In the genomic region with DNA sequence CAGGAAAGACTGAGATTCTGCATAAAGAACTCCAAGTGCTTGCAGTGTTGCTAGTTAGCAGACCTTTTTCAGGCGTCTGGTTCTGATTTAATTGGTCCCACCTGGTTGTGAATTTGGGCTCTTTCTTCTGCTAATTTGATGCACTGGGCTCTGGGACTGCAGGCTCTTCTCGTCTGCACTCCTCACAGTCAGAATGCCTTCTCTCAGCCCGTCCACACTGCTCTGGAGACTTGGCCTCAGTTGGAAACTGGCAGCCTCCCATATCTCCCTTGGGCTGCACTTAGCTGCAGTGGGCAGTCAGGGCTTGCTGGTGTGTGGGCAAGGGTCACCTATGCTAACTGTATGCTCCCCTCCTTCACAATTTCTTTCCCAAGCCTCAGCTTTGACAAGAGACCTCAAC, we compare ENCODE assay signal across 20 cellular contexts. TPM values are rescaled to one million over a fixed set of nuclear protein-coding genes. Genes with fewer than 3 reads are reported as not detected.
DNase-seq lines count a peak whose midpoint lies in the region; ATAC-seq, FAIRE-seq and TF ChIP-seq lines count a peak whose summit lies in the region.
"Had no signal": no experiment of that assay in that cellular context is flagged by ENCODE, and none has a peak within 500 bp of the region (broad histone marks: within the 10 kb centered on the region; RNA-seq: fewer than 3 reads in every experiment).

No MANE protein-coding gene starts in this region.

- no peak for TF ChIP-seq POLR2A in A549 (IDR thresholded peaks at IDR 0.05; ENCODE audit: low read length)

- H3K4me3 Mint-ChIP-seq in HFFc6 (peak overlapping the region; percentile 93), brain (peak overlapping the region in 4 of 5 experiments; percentile 51 to 76 (median 66))
- H3K4me3 Mint-ChIP-seq: T-helper 2 cell treated with Interferon-gamma antibody and Interleukin-4, amounts not matched to agents 5 μg/mL and 100 μg/mL, for 36 hours had no signal

- CTCF ChIA-PET in A549 (lab: Yijun Ruan, JAX) = interaction anchor here (1.3 to 7.4 kb wide), 4 partner anchors 22 to 115 kb away, joined by 4 to 50 read pairs (median 26); a partner anchor contains a TSS

- H3K27ac Mint-ChIP-seq in HFFc6 (peak overlapping the region; percentile 30), brain (peak overlapping the region in 1 of 5 experiments; percentile 80)
- H3K27ac Mint-ChIP-seq: activated naive CD4-positive, alpha-beta T cell treated with anti-CD3 and anti-CD28 coated beads, Interleukin-2, amount 50 U/mL, for 72 hours; T-helper 2 cell treated with Interferon-gamma antibody and Interleukin-4, amounts not matched to agents 5 μg/mL and 100 μg/mL, for 36 hours had no signal

- H2BK15ac ChIP-seq in mesendoderm (replicated peaks; ENCODE audit: low read depth) = no peak overlapping the region

- H3K79me1 ChIP-seq in mesendoderm (ENCODE audit: low read length) = peaks cover 4% of the 10 kb centered on the region

- H4K8ac ChIP-seq in mesendoderm (ENCODE audit: low read depth, low read length) = no peak overlapping the region

- peaks cover 47% of the 10 kb centered on the region for H3K4me1 Mint-ChIP-seq in HFFc6 (ENCODE audit: low read depth)
- H3K4me1 Mint-ChIP-seq in brain = peaks cover 28% of the 10 kb centered on the region

- peaks cover 49% of the 10 kb centered on the region for H3K4me1 ChIP-seq in A549
- H3K4me1 ChIP-seq in mesendoderm (ENCODE audit: control insufficient read depth, low read depth, low read length) = peaks cover 13% of the 10 kb centered on the region
- H3K4me1 ChIP-seq: SJCRH30 had no signal

- H3K4me3 ChIP-seq in A549 (peak overlapping the region; percentile 72), mesendoderm (ENCODE audit: low read length) (no peak overlapping the region)
- H3K4me3 ChIP-seq: SJCRH30 had no signal

- H3K4me2 ChIP-seq in A549 (peak overlapping the region; percentile 95), mesendoderm (ENCODE audit: low read length) (no peak overlapping the region)

- peaks cover 3% of the 10 kb centered on the region for H3K27me3 Mint-ChIP-seq in HFFc6 (ENCODE audit: insufficient read depth)
- no peaks in the 10 kb centered on the region for H3K27me3 Mint-ChIP-seq in brain

- TF ChIP-seq EP300 in A549 (IDR thresholded peaks at IDR 0.05) = no peak

- DNase-seq in A549 (ENCODE audit: low read depth in 1 of 2, low spot score in 1 of 2) (no peak), HFFc6 (no peak), mesendoderm (no peak), midbrain (lab: John Stamatoyannopoulos, UW) (no peak), GM19240 (ENCODE audit: insufficient read length, low spot score) (no peak), middle frontal gyrus (ENCODE audit: extremely low spot score, low spot score) (no peak)
- no peak for DNase-seq in activated effector memory CD4-positive, alpha-beta T cell treated with Interleukin-2 at 50 U/mL for 16 hours
- DNase-seq: activated CD4-positive, alpha-beta T cell treated with anti-CD3 and anti-CD28 coated beads for 4 hours; Kasumi-1; NCI-H1417 treated with DMSO at 0.1 percent for 48 hours; SJCRH30; stimulated activated CD4-positive, alpha-beta T cell treated with anti-CD3 and anti-CD28 coated beads, Interleukin-12 subunit alpha, Interleukin-12 subunit beta, amount 100 ng/mL, for 4 hours; stimulated activated naive CD8-positive, alpha-beta T cell treated with anti-CD3 and anti-CD28 coated beads, Interleukin-15, Interleukin-2, amounts not matched to agents 100 U/mL and 50 U/mL, for 24 hours had no signal

- H3K36me3 Mint-ChIP-seq in HFFc6 (ENCODE audit: low read depth) (no peaks in the 10 kb centered on the region), brain (no peaks in the 10 kb centered on the region)
- H3K36me3 Mint-ChIP-seq: activated naive CD4-positive, alpha-beta T cell treated with anti-CD3 and anti-CD28 coated beads, Interleukin-2, amount 50 U/mL, for 72 hours had no signal

- no peak overlapping the region for H4K5ac ChIP-seq in mesendoderm (ENCODE audit: low read length)

- H3K4ac ChIP-seq in mesendoderm (ENCODE audit: low read depth, low read length) = no peak overlapping the region

- H3K36me3 ChIP-seq in mesendoderm (ENCODE audit: control insufficient read depth, insufficient read depth, low read length) = no peaks in the 10 kb centered on the region
- H3K36me3 ChIP-seq: SJCRH30 had no signal

- H3K27ac ChIP-seq in A549 = peak overlapping the region; percentile 84 to 92
- H3K27ac ChIP-seq in mesendoderm (ENCODE audit: low read depth, low read length) = no peak overlapping the region
- H3K27ac ChIP-seq: SJCRH30 had no signal

- no peaks in the 10 kb centered on the region for H3K27me3 ChIP-seq in mesendoderm (ENCODE audit: insufficient read depth, low read length, poor library complexity)

- peak overlapping the region; percentile 0 for H3K56ac ChIP-seq in mesendoderm (ENCODE audit: low read length)

- H3K23ac ChIP-seq in mesendoderm (ENCODE audit: low read length) = no peak overlapping the region

- ATAC-seq in A549 = no peak
- ATAC-seq: activated naive CD4-positive, alpha-beta T cell treated with anti-CD3 and anti-CD28 coated beads, Interleukin-2, amount 50 U/mL, for 72 hours; stimulated activated naive CD8-positive, alpha-beta T cell treated with anti-CD3 and anti-CD28 coated beads, Interleukin-15, Interleukin-2, amounts not matched to agents 100 U/mL and 50 U/mL, for 24 hours had no signal

- H3K9me3 Mint-ChIP-seq in HFFc6 = no peaks in the 10 kb centered on the region
- H3K9me3 Mint-ChIP-seq in brain = peaks cover 0 to 3% (median 0%) of the 10 kb centered on the region in 5 experiments
- H3K9me3 Mint-ChIP-seq: activated naive CD4-positive, alpha-beta T cell treated with anti-CD3 and anti-CD28 coated beads, Interleukin-2, amount 50 U/mL, for 72 hours; T-helper 2 cell treated with Interferon-gamma antibody and Interleukin-4, amounts not matched to agents 5 μg/mL and 100 μg/mL, for 36 hours had no signal

- TF ChIP-seq RAD21 in A549 (conservative IDR thresholded peaks at IDR 0.05 in 1 of 2, IDR thresholded peaks at IDR 0.05 in 1 of 2) = no peak

- no peak for FAIRE-seq in A549 (lab: Jason Lieb, UNC)
- FAIRE-seq: endometrium, islet of Langerhans had no signal

- no peaks in the 10 kb centered on the region for H3K9me3 ChIP-seq in A549
- H3K9me3 ChIP-seq: SJCRH30 had no signal

- no peaks in the 10 kb centered on the region for H3K79me2 ChIP-seq in mesendoderm (ENCODE audit: control insufficient read depth, insufficient read depth, low read length)

- no peak overlapping the region for H2BK120ac ChIP-seq in mesendoderm (ENCODE audit: low read depth, low read length)

- TF ChIP-seq CTCF in A549 (IDR thresholded peaks at IDR 0.05) (no peak), HFFc6 (IDR thresholded peaks at IDR 0.05) (no peak), brain (conservative IDR thresholded peaks at IDR 0.05) (no peak)

- no peak overlapping the region for H2AK5ac ChIP-seq in mesendoderm (ENCODE audit: low read length)

- no peak overlapping the region for H3K9ac ChIP-seq in mesendoderm (ENCODE audit: low read length)

- H3K18ac ChIP-seq in mesendoderm (ENCODE audit: low read length) = peak overlapping the region; percentile 9

- POLR2A ChIA-PET in A549 (lab: Yijun Ruan, JAX) = no interaction called here

- 5% methylated on average over 3 of the region's 3 CpGs for WGBS in A549 (ENCODE audit: missing lambda C conversion rate)
- no CpG with 5 or more reads among the region's 3 CpGs for WGBS in mesendoderm (ENCODE audit: extremely low coverage, insufficient coverage, low lambda C conversion rate)

- no peak overlapping the region for H2BK5ac ChIP-seq in mesendoderm (ENCODE audit: low read length)

RNA-seq across cellular contexts. Expression of a gene that starts 1.5 kb away (rescaled TPM):
- polyA plus RNA-seq in A549 (2011; rRNA removed) = 44.1 and 52.8 TPM in 2 replicates
- polyA plus RNA-seq in A549 (2012; cell fraction: cytosol; rRNA removed) = 19.7 and 21.4 TPM in 2 replicates
- 13.6 and 28.7 TPM in 2 replicates for polyA plus RNA-seq in A549 (2012; cell fraction: nucleus; rRNA removed)
- polyA plus RNA-seq in A549 (2017; fragmentation: RNase III; extraction: RNeasy Plus Mini Kit Qiagen cat#74134 plus additional on column Dnase treatment) = 22.6 to 27.5 TPM (median 22.9 TPM) in 3 replicates
- polyA minus RNA-seq in A549 (2011; rRNA and poly(A)+ RNA removed) = 17.4 and 20.4 TPM in 2 replicates
- 1 to 10 TPM; 4.0 to 9.0 (median 6.6) TPM for total RNA-seq in HFFc6 (2021; fragmentation: NEBNext Ultra II Directional; extraction: Animal tissue kit (Norgen Biotek cat#: 25700))
- 0.14 TPM for polyA plus RNA-seq in brain (ENCODE audit: insufficient read depth, low read depth, low replicate concordance)
- 13.8 TPM for polyA plus RNA-seq in mesendoderm (2013, experiment 1 of 2)
- polyA plus RNA-seq in mesendoderm (2013, experiment 2 of 2) = 12.9 TPM
- total RNA-seq: SJCRH30 had no signal

RNA-seq across cellular contexts. Expression of a gene that starts 17.3 kb away (rescaled TPM):
- not detected in 2 replicates for polyA plus RNA-seq in A549 (2011; rRNA removed)
- polyA plus RNA-seq in A549 (2012; cell fraction: cytosol; rRNA removed) = not detected in 2 replicates
- not detected in 2 replicates for polyA plus RNA-seq in A549 (2012; cell fraction: nucleus; rRNA removed)
- not detected in 3 replicates for polyA plus RNA-seq in A549 (2017; fragmentation: RNase III; extraction: RNeasy Plus Mini Kit Qiagen cat#74134 plus additional on column Dnase treatment)
- polyA minus RNA-seq in A549 (2011; rRNA and poly(A)+ RNA removed) = not detected in 2 replicates
- not detected for total RNA-seq in HFFc6 (2021; fragmentation: NEBNext Ultra II Directional; extraction: Animal tissue kit (Norgen Biotek cat#: 25700))
- not detected for polyA plus RNA-seq in brain (ENCODE audit: insufficient read depth, low read depth, low replicate concordance)
- polyA plus RNA-seq in mesendoderm (2013, experiment 1 of 2) = not detected
- polyA plus RNA-seq in mesendoderm (2013, experiment 2 of 2) = not detected
- total RNA-seq: activated naive CD4-positive, alpha-beta T cell treated with anti-CD3 and anti-CD28 coated beads, Interleukin-2, amount 50 U/mL, for 72 hours; mononuclear cell; posterior vena cava; SJCRH30 had no signal

RNA-seq across cellular contexts. Expression of a gene that starts 26.8 kb away (rescaled TPM):
- polyA plus RNA-seq in A549 (2011; rRNA removed) = 11.7 and 15.2 TPM in 2 replicates
- polyA plus RNA-seq in A549 (2012; cell fraction: cytosol; rRNA removed) = 2.9 and 3.5 TPM in 2 replicates
- 3.1 and 5.9 TPM in 2 replicates for polyA plus RNA-seq in A549 (2012; cell fraction: nucleus; rRNA removed)
- polyA plus RNA-seq in A549 (2017; fragmentation: RNase III; extraction: RNeasy Plus Mini Kit Qiagen cat#74134 plus additional on column Dnase treatment) = 6.1 to 8.1 TPM (median 6.8 TPM) in 3 replicates
- polyA minus RNA-seq in A549 (2011; rRNA and poly(A)+ RNA removed) = 3.7 and 4.0 TPM in 2 replicates
- total RNA-seq in HFFc6 (2021; fragmentation: NEBNext Ultra II Directional; extraction: Animal tissue kit (Norgen Biotek cat#: 25700)) = 1 to 10 TPM; 3.8 to 6.9 (median 4.9) TPM
- polyA plus RNA-seq in brain (ENCODE audit: insufficient read depth, low read depth, low replicate concordance) = 1.2 TPM
- polyA plus RNA-seq in mesendoderm (2013, experiment 1 of 2) = 0.72 TPM
- polyA plus RNA-seq in mesendoderm (2013, experiment 2 of 2) = 0.63 TPM
- total RNA-seq: SJCRH30 had no signal

RNA-seq across cellular contexts. Expression of a gene that starts 49.6 kb away (rescaled TPM):
- polyA plus RNA-seq in A549 (2011; rRNA removed) (not detected in 2 replicates), A549 (2017; fragmentation: RNase III; extraction: RNeasy Plus Mini Kit Qiagen cat#74134 plus additional on column Dnase treatment) (not detected in 3 replicates), brain (ENCODE audit: insufficient read depth, low read depth, low replicate concordance) (not detected)
- not detected in 2 replicates for polyA plus RNA-seq in A549 (2012; cell fraction: cytosol; rRNA removed)
- polyA plus RNA-seq in A549 (2012; cell fraction: nucleus; rRNA removed) = 0.12 TPM in 1 of 2 replicates, not detected in the other
- polyA minus RNA-seq in A549 (2011; rRNA and poly(A)+ RNA removed) = 1.2 and 1.9 TPM in 2 replicates
- total RNA-seq in HFFc6 (2021; fragmentation: NEBNext Ultra II Directional; extraction: Animal tissue kit (Norgen Biotek cat#: 25700)) = not detected
- polyA plus RNA-seq in mesendoderm (2013, experiment 1 of 2) = not detected
- polyA plus RNA-seq in mesendoderm (2013, experiment 2 of 2) = not detected
- total RNA-seq: SJCRH30 had no signal

Comparison
In these comparisons a context has a peak if more than half of its experiments do, and no peak if none do; other contexts are left out.
1. RNA of a gene that starts 1.5 kb away (polyA plus RNA-seq): 13.6 to 52.8 TPM in A549; 0.14 TPM in brain (single experiment); every median in the first group is over 10 times any median in the second.